10 cellular contexts compared by ENCODE assay signal in genomic region chr7:155506854-155507337, GRCh38. TPM values are rescaled to one million over a fixed set of nuclear protein-coding genes. Genes with fewer than 3 reads are reported as not detected.
DNase-seq lines count a peak whose midpoint lies in the region; ATAC-seq and TF ChIP-seq lines count a peak whose summit lies in the region.
"Had no signal": no experiment of that assay in that cellular context is flagged by ENCODE, and none has a peak within 500 bp of the region (broad histone marks: within the 10 kb centered on the region; RNA-seq: fewer than 3 reads in every experiment).

No MANE protein-coding gene starts in this region.

- peak; percentile 58 to 60 for ATAC-seq in activated T-cell treated with anti-CD3 and anti-CD28 coated beads, Interleukin-2, amount 50 U/mL, for 72 hours (replicated peaks in 1 of 2)
- ATAC-seq in left colon, result no peak

- peaks cover 32% of the 10 kb centered on the region for H3K4me1 Mint-ChIP-seq in activated T-cell treated with anti-CD3 and anti-CD28 coated beads, Interleukin-2, amount 50 U/mL, for 72 hours (ENCODE audit: low read depth)

- H3K36me3 Mint-ChIP-seq in activated T-cell treated with anti-CD3 and anti-CD28 coated beads, Interleukin-2, amount 50 U/mL, for 72 hours (ENCODE audit: insufficient read depth in 2 of 2), result peaks cover 0 to 4% of the 10 kb centered on the region in 2 donors

- peaks cover 100% of the 10 kb centered on the region for H3K27me3 Mint-ChIP-seq in activated T-cell treated with anti-CD3 and anti-CD28 coated beads, Interleukin-2, amount 50 U/mL, for 72 hours (ENCODE audit: low read depth)

- H3K4me3 Mint-ChIP-seq in activated T-cell treated with anti-CD3 and anti-CD28 coated beads, Interleukin-2, amount 50 U/mL, for 72 hours, result peak overlapping the region; percentile 18 to 63

- DNase-seq in activated T-cell treated with anti-CD3 and anti-CD28 coated beads, Interleukin-2, amount 50 U/mL, for 72 hours, result peak; percentile 21 to 29
- no peak for DNase-seq in activated T-cell treated with anti-CD3 and anti-CD28 coated beads, Interleukin-2, amount 50 U/mL, for 1 hour
- DNase-seq in NCI-H748 (lab: John Stamatoyannopoulos, UW; ENCODE audit: unreplicated experiment) (peak; percentile 69), epithelial cell of esophagus (ENCODE audit: low read depth) (peak; percentile 54), skeletal muscle cell (ENCODE audit: low read depth) (peak; percentile 4), GM19240 (ENCODE audit: insufficient read length, low spot score) (no peak), left colon (no peak), NCI-H510A treated with DMSO at 0.1 percent for 48 hours (lab: John Stamatoyannopoulos, UW) (no peak)
- DNase-seq: GOT3; stimulated activated CD4-positive, alpha-beta T cell treated with anti-CD3 and anti-CD28 coated beads, Interleukin-4, amount 100 ng/mL, for 4 hours had no signal

- peak overlapping the region; percentile 54 for H3K27ac Mint-ChIP-seq in activated T-cell treated with anti-CD3 and anti-CD28 coated beads, Interleukin-2, amount 50 U/mL, for 72 hours

- TF ChIP-seq CTCF in epithelial cell of esophagus (IDR thresholded peaks at IDR 0.05; ENCODE audit: insufficient read depth, low read depth, low read length, missing control alignments), result no peak

- no peak overlapping the region for H3K4me3 ChIP-seq in epithelial cell of esophagus (ENCODE audit: low read length)
- peak overlapping the region; percentile 6 for H3K4me3 ChIP-seq in skeletal muscle cell (ENCODE audit: low read depth, low read length)

- no peaks in the 10 kb centered on the region for H3K9me3 Mint-ChIP-seq in activated T-cell treated with anti-CD3 and anti-CD28 coated beads, Interleukin-2, amount 50 U/mL, for 72 hours

- intact Hi-C loops in left colon (cut with DNase I, micrococcal nuclease), result no loop called here

RNA-seq across cellular contexts. Expression of gene CNPY1, which starts 39.5 kb away (rescaled TPM):
- not detected for total RNA-seq in activated T-cell treated with anti-CD3 and anti-CD28 coated beads, Interleukin-2, amount 50 U/mL, for 72 hours
- total RNA-seq in left colon, result not detected

RNA-seq across cellular contexts. Expression of gene EN2, which starts 49.0 kb away (rescaled TPM):
- not detected for total RNA-seq in activated T-cell treated with anti-CD3 and anti-CD28 coated beads, Interleukin-2, amount 50 U/mL, for 72 hours
- total RNA-seq in left colon, result not detected

Comparison
In these comparisons a context has a peak if more than half of its experiments do, and no peak if none do; other contexts are left out.
1. DNase-seq: peak in activated T-cell treated with anti-CD3 and anti-CD28 coated beads, Interleukin-2, amount 50 U/mL, for 72 hours (2 of 2), NCI-H748 (single experiment), epithelial cell of esophagus (single experiment) and skeletal muscle cell (single experiment); none in activated T-cell treated with anti-CD3 and anti-CD28 coated beads, Interleukin-2, amount 50 U/mL, for 1 hour (single experiment), GM19240 (single experiment), left colon (0 of 2) and NCI-H510A treated with DMSO at 0.1 percent for 48 hours (single experiment).